9 cellular contexts compared by ENCODE assay signal in the genomic region with DNA sequence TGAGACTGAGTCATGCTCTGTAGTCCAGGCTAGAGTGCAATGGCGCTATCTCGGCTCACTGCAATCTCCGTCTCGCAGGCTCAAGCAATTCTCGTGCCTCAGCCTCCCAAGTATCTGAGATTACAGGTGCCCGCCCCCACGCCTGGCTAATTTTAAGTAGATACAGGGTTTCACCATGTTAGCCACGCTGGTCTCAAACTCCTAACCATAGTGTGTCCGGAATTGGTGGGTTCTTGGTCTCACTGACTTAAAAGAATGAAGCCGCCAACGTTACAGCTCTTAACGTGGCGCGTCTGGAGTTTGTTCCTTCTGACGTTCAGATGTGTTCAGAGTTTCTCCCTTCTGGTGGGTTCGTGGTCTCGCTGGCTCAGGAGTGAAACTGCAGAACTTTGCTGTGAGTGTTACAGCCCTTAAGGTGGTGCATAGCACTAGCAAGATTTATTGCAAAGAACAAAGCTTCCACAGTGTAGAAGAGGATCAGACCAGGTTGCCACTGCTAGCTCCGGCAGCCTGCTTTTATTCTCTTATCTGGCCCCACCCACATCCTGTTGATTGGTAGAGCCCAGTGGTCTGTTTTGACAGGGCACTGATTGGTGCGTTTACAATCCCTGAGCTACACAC. TPM values are rescaled to one million over a fixed set of nuclear protein-coding genes. Genes with fewer than 3 reads are reported as not detected.
DNase-seq lines count a peak whose midpoint lies in the region; ATAC-seq and TF ChIP-seq lines count a peak whose summit lies in the region.
"Not testable (repeated sequence)": the region's sequence is repeated elsewhere in the genome, so short reads cannot be mapped to it uniquely, and the experiment has no call there.
"Had no signal": no experiment of that assay in that cellular context is flagged by ENCODE, and none has a peak within 500 bp of the region (broad histone marks: within the 10 kb centered on the region; RNA-seq: fewer than 3 reads in every experiment).

No MANE protein-coding gene starts in this region.

- H3K79me2 ChIP-seq in DND-41 (ENCODE audit: insufficient read depth, low read length) = not testable (repeated sequence)

- not testable (repeated sequence) for H3K27ac Mint-ChIP-seq in WTC11
- peak overlapping the region; percentile 96 for H3K27ac Mint-ChIP-seq in activated naive CD4-positive, alpha-beta T cell treated with anti-CD3 and anti-CD28 coated beads, Interleukin-2, amount 10 ng/mL, durations not matched to agents 7 days and 5 days
- peak overlapping the region; percentile 49 for H3K27ac Mint-ChIP-seq in central memory CD8-positive, alpha-beta T cell (ENCODE audit: low read depth)
- H3K27ac Mint-ChIP-seq in naive thymus-derived CD8-positive, alpha-beta T cell = peak overlapping the region; percentile 78 to 99 (median 94)
- peak overlapping the region; percentile 55 for H3K27ac Mint-ChIP-seq in type B pancreatic cell

- not testable (repeated sequence) for H3K9ac ChIP-seq in DND-41 (ENCODE audit: low read depth, low read length)

- DNase-seq in DND-41 = peak; percentile 66
- not testable (repeated sequence) for DNase-seq in WTC11 (ENCODE audit: low spot score); type B pancreatic cell (ENCODE audit: extremely low spot score, unreplicated experiment)
- DNase-seq in activated CD8-positive, alpha-beta memory T cell treated with anti-CD3 and anti-CD28 coated beads, Interleukin-2, amount 50 U/mL, for 48 hours = peak; percentile 82
- peak; percentile 75 for DNase-seq in activated naive CD4-positive, alpha-beta T cell treated with anti-CD3 and anti-CD28 coated beads, Interleukin-2, amount 10 ng/mL, durations not matched to agents 7 days and 5 days
- DNase-seq in central memory CD8-positive, alpha-beta T cell (ENCODE audit: low spot score in 2 of 2) = peak in 1 of 2 donors; percentile 69
- peak in 8 of 10 donors; percentile 60 to 87 (median 79) for DNase-seq in naive thymus-derived CD8-positive, alpha-beta T cell
- peak; percentile 46 for DNase-seq in stimulated activated CD4-positive, alpha-beta T cell treated with anti-CD3 and anti-CD28 coated beads, Interleukin-15, amount 100 ng/mL, for 24 hours

- not testable (repeated sequence) for H3K9me3 ChIP-seq in DND-41 (ENCODE audit: insufficient read depth, low read length, severe bottlenecking)

- not testable (repeated sequence) for H2AFZ ChIP-seq in DND-41 (ENCODE audit: low read depth, low read length)

- H3K27me3 ChIP-seq in DND-41 (ENCODE audit: insufficient read depth, low read length, poor library complexity) = not testable (repeated sequence)

- not testable (repeated sequence) for H3K4me3 ChIP-seq in DND-41 (ENCODE audit: low read depth in 1 of 2, low read length in 2 of 2)

- ATAC-seq in DND-41 (ENCODE audit: insufficient read depth, low read depth) = peak; percentile 70
- not testable (repeated sequence) for ATAC-seq in WTC11
- peak; percentile 87 for ATAC-seq in central memory CD8-positive, alpha-beta T cell (replicated peaks; ENCODE audit: extremely low read depth, poor library complexity, severe bottlenecking)
- ATAC-seq in naive thymus-derived CD8-positive, alpha-beta T cell = peak; percentile 84 to 93

- not testable (repeated sequence) for H4K20me1 ChIP-seq in DND-41 (ENCODE audit: insufficient read depth, low read length)

- TF ChIP-seq CTCF in DND-41 (IDR thresholded peaks at IDR 0.05; ENCODE audit: borderline replicate concordance, extremely low read depth, low read length, poor library complexity, severe bottlenecking); WTC11 (IDR thresholded peaks at IDR 0.05); type B pancreatic cell (conservative IDR thresholded peaks at IDR 0.05): not testable (repeated sequence)

- POLR2A ChIA-PET in WTC11 (lab: Charles Lee) = interaction anchor here (1.2 kb wide), 1 partner anchor 18 kb away, joined by 3 read pairs; no protein-coding TSS in a partner anchor
- POLR2A ChIA-PET in naive thymus-derived CD8-positive, alpha-beta T cell (lab: Charles Lee) = interaction anchor here (0.6 to 31.3 kb wide), 18 partner anchors 6 to 227 kb away, joined by 3 to 923 read pairs (median 5); a partner anchor contains a TSS

- not testable (repeated sequence) for H3K4me1 Mint-ChIP-seq in WTC11
- peaks cover 62% of the 10 kb centered on the region for H3K4me1 Mint-ChIP-seq in activated naive CD4-positive, alpha-beta T cell treated with anti-CD3 and anti-CD28 coated beads, Interleukin-2, amount 10 ng/mL, durations not matched to agents 7 days and 5 days
- peaks cover 30% of the 10 kb centered on the region for H3K4me1 Mint-ChIP-seq in central memory CD8-positive, alpha-beta T cell
- H3K4me1 Mint-ChIP-seq in naive thymus-derived CD8-positive, alpha-beta T cell = peaks cover 27 to 70% (median 57%) of the 10 kb centered on the region in 4 donors
- H3K4me1 Mint-ChIP-seq in type B pancreatic cell (ENCODE audit: unreplicated experiment) = peaks cover 38% of the 10 kb centered on the region

- H3K36me3 ChIP-seq in DND-41 (ENCODE audit: insufficient read depth, low read length) = not testable (repeated sequence)

- H3K4me2 ChIP-seq in DND-41 (ENCODE audit: insufficient read depth, low read length) = not testable (repeated sequence)

- CTCF ChIA-PET in WTC11 (lab: Charles Lee) = interaction anchor here (1.5 to 3.9 kb wide), 3 partner anchors 23 to 243 kb away, joined by 5 to 13 read pairs (median 6); no protein-coding TSS in a partner anchor
- CTCF ChIA-PET in activated naive CD4-positive, alpha-beta T cell treated with anti-CD3 and anti-CD28 coated beads, Interleukin-2, amount 10 ng/mL, durations not matched to agents 7 days and 5 days (lab: Charles Lee) = interaction anchor here (0.6 to 3.2 kb wide), 7 partner anchors 8 to 75 kb away, joined by 3 to 11 read pairs (median 3); a partner anchor contains a TSS

- H3K27ac ChIP-seq in DND-41 (ENCODE audit: low read length) = peak overlapping the region; percentile 28

- peaks cover 33% of the 10 kb centered on the region for H3K4me1 ChIP-seq in DND-41 (ENCODE audit: insufficient read depth, low read length)

- H3K9me3 Mint-ChIP-seq in WTC11; central memory CD8-positive, alpha-beta T cell; naive thymus-derived CD8-positive, alpha-beta T cell; type B pancreatic cell: not testable (repeated sequence)
- peaks cover 17% of the 10 kb centered on the region for H3K9me3 Mint-ChIP-seq in activated naive CD4-positive, alpha-beta T cell treated with anti-CD3 and anti-CD28 coated beads, Interleukin-2, amount 10 ng/mL, durations not matched to agents 7 days and 5 days

- not testable (repeated sequence) for H3K4me3 Mint-ChIP-seq in WTC11, type B pancreatic cell
- H3K4me3 Mint-ChIP-seq in activated naive CD4-positive, alpha-beta T cell treated with anti-CD3 and anti-CD28 coated beads, Interleukin-2, amount 10 ng/mL, durations not matched to agents 7 days and 5 days = peak overlapping the region; percentile 60
- H3K4me3 Mint-ChIP-seq in central memory CD8-positive, alpha-beta T cell = peak overlapping the region; percentile 67
- peak overlapping the region; percentile 69 to 88 (median 84) for H3K4me3 Mint-ChIP-seq in naive thymus-derived CD8-positive, alpha-beta T cell

- not testable (repeated sequence) for H3K36me3 Mint-ChIP-seq in WTC11; central memory CD8-positive, alpha-beta T cell (ENCODE audit: insufficient read depth); naive thymus-derived CD8-positive, alpha-beta T cell; type B pancreatic cell
- H3K36me3 Mint-ChIP-seq in activated naive CD4-positive, alpha-beta T cell treated with anti-CD3 and anti-CD28 coated beads, Interleukin-2, amount 10 ng/mL, durations not matched to agents 7 days and 5 days = peaks cover 22% of the 10 kb centered on the region

- H3K27me3 Mint-ChIP-seq in WTC11 (ENCODE audit: low read depth); activated naive CD4-positive, alpha-beta T cell treated with anti-CD3 and anti-CD28 coated beads, Interleukin-2, amount 10 ng/mL, durations not matched to agents 7 days and 5 days; central memory CD8-positive, alpha-beta T cell; naive thymus-derived CD8-positive, alpha-beta T cell; type B pancreatic cell: not testable (repeated sequence)

TF ChIP-seq in WTC11, 78 proteins besides CTCF, POLR2A, EP300 and RAD21:
- TF ChIP-seq NFYB (CRISPR knock-in tag; conservative IDR thresholded peaks at IDR 0.05; ENCODE audit: low read depth) = peak; percentile 33; the same call in 1 of the 2 replicates
TF ChIP-seq in WTC11: peak in this region for 1; not testable (repeated sequence) for 77.

RNA-seq across cellular contexts. Expression of a gene that starts 8.6 kb away (rescaled TPM):
- total RNA-seq in WTC11 (2021) (24.4 to 30.3 TPM (median 28.2 TPM) in 3 replicates), type B pancreatic cell (ENCODE audit: low replicate concordance) (46.9 and 53.1 TPM in 2 replicates)
- 100 to 1,000 TPM; 111 to 122 TPM for total RNA-seq in naive thymus-derived CD8-positive, alpha-beta T cell
- polyA plus RNA-seq in naive thymus-derived CD8-positive, alpha-beta T cell = 1 to 10 TPM; 6.6 to 9.7 (median 8.2) TPM

RNA-seq across cellular contexts. Expression of a gene that starts 16.2 kb away (rescaled TPM):
- total RNA-seq in WTC11 (2021) = 11.2 to 15.1 TPM (median 13.7 TPM) in 3 replicates
- total RNA-seq in naive thymus-derived CD8-positive, alpha-beta T cell = 10 to 100 TPM; 46.1 to 46.4 TPM
- polyA plus RNA-seq in naive thymus-derived CD8-positive, alpha-beta T cell = 10 to 100 TPM in 2 of 3 donors, 1 to 10 TPM in 1; 4.9 to 29.4 (median 10.5) TPM
- total RNA-seq in type B pancreatic cell (ENCODE audit: low replicate concordance) = 5.4 and 27.0 TPM in 2 replicates
- total RNA-seq: foreskin keratinocyte had no signal

RNA-seq across cellular contexts. Expression of a gene that starts 51.5 kb away (rescaled TPM):
- total RNA-seq in WTC11 (2021) (1.5 to 3.2 TPM (median 2.7 TPM) in 3 replicates), type B pancreatic cell (ENCODE audit: low replicate concordance) (3.9 and 11.7 TPM in 2 replicates)
- 1 to 10 TPM; 6.5 to 8.3 TPM for total RNA-seq in naive thymus-derived CD8-positive, alpha-beta T cell
- polyA plus RNA-seq in naive thymus-derived CD8-positive, alpha-beta T cell = under 1 TPM; 0.13 to 0.59 (median 0.23) TPM
